In the genomic region with DNA sequence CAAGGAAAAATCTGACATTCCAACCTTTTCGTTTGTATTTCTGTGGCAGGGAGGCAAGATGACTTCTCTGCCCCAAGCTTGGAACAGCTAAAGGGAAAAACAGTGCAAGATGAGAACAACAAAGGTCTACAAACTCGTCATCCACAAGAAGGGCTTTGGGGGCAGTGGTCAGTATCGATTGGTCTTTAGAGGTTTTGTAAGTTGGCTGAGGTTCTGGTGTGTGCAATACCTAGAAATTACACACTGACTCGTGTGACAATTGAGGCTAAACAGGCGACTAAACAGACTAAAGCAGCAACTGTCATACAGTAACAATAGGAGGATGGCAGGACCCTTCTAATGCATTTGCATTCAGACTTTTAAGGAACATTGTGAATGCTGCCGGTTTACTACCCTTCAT, we compare ENCODE assay signal across 8 cellular contexts. TPM values are rescaled to one million over a fixed set of nuclear protein-coding genes. Genes with fewer than 3 reads are reported as not detected.
DNase-seq lines count a peak whose midpoint lies in the region; ATAC-seq lines count a peak whose summit lies in the region.

No MANE protein-coding gene starts in this region.

- H3K27ac Mint-ChIP-seq in activated CD4-positive, alpha-beta T cell treated with anti-CD3 and anti-CD28 coated beads, Interleukin-2, amount 10 ng/mL, durations not matched to agents 7 days and 5 days: peak overlapping the region; percentile 100
- H3K27ac Mint-ChIP-seq in activated T-helper 2 cell treated with anti-CD3 and anti-CD28 coated beads, Interferon-gamma antibody, Interleukin-2, Interleukin-4, amounts not matched to agents 10 μg/mL and 5 μg/mL and 100 μg/mL, durations not matched to agents 14 hours and 24 hours and 36 hours: peak overlapping the region; percentile 99

- no peaks in the 10 kb centered on the region for H3K27me3 ChIP-seq in iPS-20b (ENCODE audit: insufficient read depth, low read length)
- no peaks in the 10 kb centered on the region for H3K27me3 ChIP-seq in stomach smooth muscle (ENCODE audit: control insufficient read depth in 1 of 2, insufficient read depth in 2 of 2, low read length in 2 of 2)

- no peak for ATAC-seq in HG03025 (IDR thresholded peaks at IDR 0.05; ENCODE audit: low FRiP score, unreplicated experiment)

- peak overlapping the region; percentile 92 for H3K4me3 ChIP-seq in iPS-20b (ENCODE audit: low read length)
- H3K4me3 ChIP-seq in stomach smooth muscle (ENCODE audit: low read length in 2 of 2): peak overlapping the region; percentile 90 to 95

- H3K9me3 ChIP-seq in iPS-20b (ENCODE audit: insufficient read depth, low read depth, low read length) (no peaks in the 10 kb centered on the region), stomach smooth muscle (ENCODE audit: control insufficient read depth in 2 of 2, low read length in 2 of 2) (no peaks in the 10 kb centered on the region)

- H3K27me3 Mint-ChIP-seq in activated CD4-positive, alpha-beta T cell treated with anti-CD3 and anti-CD28 coated beads, Interleukin-2, amount 10 ng/mL, durations not matched to agents 7 days and 5 days: no peaks in the 10 kb centered on the region
- no peaks in the 10 kb centered on the region for H3K27me3 Mint-ChIP-seq in activated T-helper 2 cell treated with anti-CD3 and anti-CD28 coated beads, Interferon-gamma antibody, Interleukin-2, Interleukin-4, amounts not matched to agents 10 μg/mL and 5 μg/mL and 100 μg/mL, durations not matched to agents 14 hours and 24 hours and 36 hours (ENCODE audit: low read depth)

- H3K9ac ChIP-seq in iPS-20b (ENCODE audit: low read depth, low read length) (peak overlapping the region; percentile 82; the same call in 1 of the 2 replicates), stomach smooth muscle (ENCODE audit: low read length in 2 of 2) (peak overlapping the region; percentile 85 to 95)

- CTCF ChIA-PET in activated CD4-positive, alpha-beta T cell treated with anti-CD3 and anti-CD28 coated beads, Interleukin-2, amount 10 ng/mL, durations not matched to agents 7 days and 5 days (lab: Charles Lee): interaction anchor here (0.7 to 0.9 kb wide), 2 partner anchors 64 to 411 kb away, joined by 4 to 5 read pairs; no protein-coding TSS in a partner anchor

- peaks cover 11% of the 10 kb centered on the region for H3K36me3 ChIP-seq in iPS-20b (ENCODE audit: insufficient read depth, low read depth, low read length)
- peaks cover 3% of the 10 kb centered on the region in 2 donors for H3K36me3 ChIP-seq in stomach smooth muscle (ENCODE audit: control insufficient read depth in 2 of 2, insufficient read depth in 2 of 2, low read length in 2 of 2)

- peaks cover 45% of the 10 kb centered on the region for H3K4me1 Mint-ChIP-seq in activated CD4-positive, alpha-beta T cell treated with anti-CD3 and anti-CD28 coated beads, Interleukin-2, amount 10 ng/mL, durations not matched to agents 7 days and 5 days
- H3K4me1 Mint-ChIP-seq in activated T-helper 2 cell treated with anti-CD3 and anti-CD28 coated beads, Interferon-gamma antibody, Interleukin-2, Interleukin-4, amounts not matched to agents 10 μg/mL and 5 μg/mL and 100 μg/mL, durations not matched to agents 14 hours and 24 hours and 36 hours (ENCODE audit: low read depth): peaks cover 34% of the 10 kb centered on the region

- intact Hi-C loops in activated T-helper 2 cell treated with anti-CD3 and anti-CD28 coated beads, Interferon-gamma antibody, Interleukin-2, Interleukin-4, amounts not matched to agents 10 μg/mL and 5 μg/mL and 100 μg/mL, durations not matched to agents 14 hours and 24 hours and 36 hours (cut with micrococcal nuclease): loop anchor here (5.0 kb wide), 3 partner anchors 78 to 463 kb away; a partner anchor contains a TSS

- H3K9me3 Mint-ChIP-seq in activated CD4-positive, alpha-beta T cell treated with anti-CD3 and anti-CD28 coated beads, Interleukin-2, amount 10 ng/mL, durations not matched to agents 7 days and 5 days: no peaks in the 10 kb centered on the region
- no peaks in the 10 kb centered on the region for H3K9me3 Mint-ChIP-seq in activated T-helper 2 cell treated with anti-CD3 and anti-CD28 coated beads, Interferon-gamma antibody, Interleukin-2, Interleukin-4, amounts not matched to agents 10 μg/mL and 5 μg/mL and 100 μg/mL, durations not matched to agents 14 hours and 24 hours and 36 hours

- POLR2A ChIA-PET in activated CD4-positive, alpha-beta T cell treated with anti-CD3 and anti-CD28 coated beads, Interleukin-2, amount 10 ng/mL, durations not matched to agents 7 days and 5 days (lab: Charles Lee): no interaction called here

- no peak for DNase-seq in activated CD4-positive, alpha-beta T cell treated with anti-CD3 and anti-CD28 coated beads, Interleukin-2, amount 10 ng/mL, durations not matched to agents 7 days and 5 days
- DNase-seq in activated CD4-positive, alpha-beta T cell treated with anti-CD3 and anti-CD28 coated beads for 4 hours: no peak
- no peak for DNase-seq in activated T-helper 2 cell treated with anti-CD3 and anti-CD28 coated beads, Interferon-gamma antibody, Interleukin-2, Interleukin-4, amounts not matched to agents 10 μg/mL and 5 μg/mL and 100 μg/mL, durations not matched to agents 14 hours and 24 hours and 36 hours (ENCODE audit: low spot score)
- DNase-seq in NCI-H1417 (lab: John Stamatoyannopoulos, UW) (no peak), NCI-H510A (lab: John Stamatoyannopoulos, UW) (no peak)

- H3K4me1 ChIP-seq in iPS-20b (ENCODE audit: insufficient read depth, low read length): peaks cover 9% of the 10 kb centered on the region; the same call in 1 of the 2 replicates
- H3K4me1 ChIP-seq in stomach smooth muscle (ENCODE audit: control insufficient read depth, insufficient read depth, low read length): peaks cover 36% of the 10 kb centered on the region

- H3K27ac ChIP-seq in iPS-20b (ENCODE audit: low read length) (no peak overlapping the region), stomach smooth muscle (ENCODE audit: low read length) (peak overlapping the region; percentile 97)

- H3K36me3 Mint-ChIP-seq in activated CD4-positive, alpha-beta T cell treated with anti-CD3 and anti-CD28 coated beads, Interleukin-2, amount 10 ng/mL, durations not matched to agents 7 days and 5 days (ENCODE audit: low read depth): no peaks in the 10 kb centered on the region
- peaks cover 3% of the 10 kb centered on the region for H3K36me3 Mint-ChIP-seq in activated T-helper 2 cell treated with anti-CD3 and anti-CD28 coated beads, Interferon-gamma antibody, Interleukin-2, Interleukin-4, amounts not matched to agents 10 μg/mL and 5 μg/mL and 100 μg/mL, durations not matched to agents 14 hours and 24 hours and 36 hours (ENCODE audit: low read depth)

- peak overlapping the region; percentile 75 for H3K4me3 Mint-ChIP-seq in activated CD4-positive, alpha-beta T cell treated with anti-CD3 and anti-CD28 coated beads, Interleukin-2, amount 10 ng/mL, durations not matched to agents 7 days and 5 days
- peak overlapping the region; percentile 81 for H3K4me3 Mint-ChIP-seq in activated T-helper 2 cell treated with anti-CD3 and anti-CD28 coated beads, Interferon-gamma antibody, Interleukin-2, Interleukin-4, amounts not matched to agents 10 μg/mL and 5 μg/mL and 100 μg/mL, durations not matched to agents 14 hours and 24 hours and 36 hours (ENCODE audit: low read depth)

RNA-seq across cellular contexts. Expression of a gene that starts 1.0 kb away (rescaled TPM):
- total RNA-seq in activated CD4-positive, alpha-beta T cell treated with anti-CD3 and anti-CD28 coated beads, Interleukin-2, amount 10 ng/mL, durations not matched to agents 7 days and 5 days: 10 to 100 TPM; 39.5 to 41.1 TPM
- total RNA-seq in activated T-helper 2 cell treated with anti-CD3 and anti-CD28 coated beads, Interferon-gamma antibody, Interleukin-2, Interleukin-4, amounts not matched to agents 10 μg/mL and 5 μg/mL and 100 μg/mL, durations not matched to agents 14 hours and 24 hours and 36 hours: 33.2 and 37.6 TPM in 2 replicates

RNA-seq across cellular contexts. Expression of a gene that starts 4.9 kb away (rescaled TPM):
- 10 to 100 TPM; 63.5 to 72.4 TPM for total RNA-seq in activated CD4-positive, alpha-beta T cell treated with anti-CD3 and anti-CD28 coated beads, Interleukin-2, amount 10 ng/mL, durations not matched to agents 7 days and 5 days
- total RNA-seq in activated T-helper 2 cell treated with anti-CD3 and anti-CD28 coated beads, Interferon-gamma antibody, Interleukin-2, Interleukin-4, amounts not matched to agents 10 μg/mL and 5 μg/mL and 100 μg/mL, durations not matched to agents 14 hours and 24 hours and 36 hours: 54.2 and 58.0 TPM in 2 replicates
